10 cellular contexts compared by ENCODE assay signal in the genomic region with DNA sequence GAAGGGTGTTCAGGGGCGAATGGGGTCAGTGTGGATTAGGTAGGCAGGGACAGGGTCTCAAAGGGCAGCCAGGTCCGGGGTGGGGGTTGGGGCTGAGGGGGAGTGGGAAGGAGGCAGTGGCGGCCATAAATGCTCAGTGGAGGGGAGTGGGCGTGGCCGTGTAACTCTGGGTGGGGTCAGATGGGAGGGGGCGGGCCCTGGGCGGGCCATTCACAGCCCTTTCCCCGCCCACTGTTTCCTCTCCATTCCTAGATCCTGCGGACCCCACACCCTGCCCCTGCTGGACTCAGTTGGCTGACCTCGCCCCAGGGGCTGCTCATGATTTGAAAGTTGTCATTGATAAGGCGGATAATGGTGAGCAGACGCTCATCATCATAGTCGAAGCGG. TPM values are rescaled to one million over a fixed set of nuclear protein-coding genes. Genes with fewer than 3 reads are reported as not detected.
A peak's percentile ranks its signal among the peaks of the same experiment; 100 is the strongest.
DNase-seq lines count a peak whose midpoint lies in the region; ATAC-seq and TF ChIP-seq lines count a peak whose summit lies in the region.
"Not testable (repeated sequence)": the region's sequence is repeated elsewhere in the genome, so short reads cannot be mapped to it uniquely, and the experiment has no call there.
"Had no signal": no experiment of that assay in that cellular context is flagged by ENCODE, and none has a peak within 500 bp of the region (broad histone marks: within the 10 kb centered on the region; RNA-seq: fewer than 3 reads in every experiment).

No MANE protein-coding gene starts in this region.

- peaks cover 12 to 46% (median 28%) of the 10 kb centered on the region in 4 donors for H3K4me1 Mint-ChIP-seq in CD4-positive, alpha-beta memory T cell
- H3K4me1 Mint-ChIP-seq in activated CD4-positive, alpha-beta T cell treated with anti-CD3 and anti-CD28 coated beads for 36 hours: peaks cover 19% of the 10 kb centered on the region
- H3K4me1 Mint-ChIP-seq in activated T-helper 17 cell treated with anti-CD3 and anti-CD28 coated beads, Interleukin-2, amount 50 U/mL, for 72 hours: peaks cover 14% of the 10 kb centered on the region
- H3K4me1 Mint-ChIP-seq in central memory CD8-positive, alpha-beta T cell: peaks cover 47% of the 10 kb centered on the region
- H3K4me1 Mint-ChIP-seq in naive thymus-derived CD8-positive, alpha-beta T cell: peaks cover 20 to 49% (median 42%) of the 10 kb centered on the region in 4 donors
- H3K4me1 Mint-ChIP-seq in stimulated activated effector memory CD8-positive, alpha-beta T cell treated with anti-CD3 and anti-CD28 coated beads, Interleukin-12 subunit alpha, Interleukin-12 subunit beta, amount 100 ng/mL, for 72 hours: peaks cover 43% of the 10 kb centered on the region

- not testable (repeated sequence) for H3K9me3 ChIP-seq in CD4-positive, alpha-beta memory T cell (ENCODE audit: control insufficient read depth in 1 of 2, low read length in 2 of 2)

- TF ChIP-seq CTCF in HL-60 (IDR thresholded peaks at IDR 0.05; ENCODE audit: insufficient read depth, low read length): not testable (repeated sequence)

- CTCF ChIA-PET in CD4-positive, alpha-beta memory T cell (lab: Charles Lee; ENCODE audit: partially characterized antibody); activated CD4-positive, alpha-beta T cell treated with anti-CD3 and anti-CD28 coated beads for 36 hours (lab: Charles Lee): not testable (repeated sequence)

- H3K4me3 Mint-ChIP-seq in CD4-positive, alpha-beta memory T cell: peak overlapping the region in 7 of 8 donors; percentile 47 to 84 (median 70)
- not testable (repeated sequence) for H3K4me3 Mint-ChIP-seq in activated CD4-positive, alpha-beta T cell treated with anti-CD3 and anti-CD28 coated beads for 36 hours; activated T-helper 17 cell treated with anti-CD3 and anti-CD28 coated beads, Interleukin-2, amount 50 U/mL, for 72 hours
- peak overlapping the region; percentile 52 for H3K4me3 Mint-ChIP-seq in central memory CD8-positive, alpha-beta T cell
- peak overlapping the region; percentile 21 to 77 (median 52) for H3K4me3 Mint-ChIP-seq in naive thymus-derived CD8-positive, alpha-beta T cell
- H3K4me3 Mint-ChIP-seq in stimulated activated effector memory CD8-positive, alpha-beta T cell treated with anti-CD3 and anti-CD28 coated beads, Interleukin-12 subunit alpha, Interleukin-12 subunit beta, amount 100 ng/mL, for 72 hours: peak overlapping the region; percentile 9

- H3K9me3 Mint-ChIP-seq in CD4-positive, alpha-beta memory T cell; activated CD4-positive, alpha-beta T cell treated with anti-CD3 and anti-CD28 coated beads for 36 hours (ENCODE audit: low read depth); activated T-helper 17 cell treated with anti-CD3 and anti-CD28 coated beads, Interleukin-2, amount 50 U/mL, for 72 hours; central memory CD8-positive, alpha-beta T cell; naive thymus-derived CD8-positive, alpha-beta T cell; stimulated activated effector memory CD8-positive, alpha-beta T cell treated with anti-CD3 and anti-CD28 coated beads, Interleukin-12 subunit alpha, Interleukin-12 subunit beta, amount 100 ng/mL, for 72 hours: not testable (repeated sequence)

- POLR2A ChIA-PET in CD4-positive, alpha-beta memory T cell (lab: Charles Lee; ENCODE audit: partially characterized antibody): interaction anchor here (0.7 to 1.4 kb wide), 3 partner anchors 76 to 163 kb away, joined by 3 read pairs; partner anchors contain the start of genes ACTMAP and NUMBL
- POLR2A ChIA-PET in activated CD4-positive, alpha-beta T cell treated with anti-CD3 and anti-CD28 coated beads for 36 hours (lab: Charles Lee): not testable (repeated sequence)
- POLR2A ChIA-PET in naive thymus-derived CD8-positive, alpha-beta T cell (lab: Charles Lee): interaction anchor here (1.0 to 1.9 kb wide), 4 partner anchors 9 to 294 kb away, joined by 3 to 5 read pairs (median 4); partner anchors contain the start of gene RAB4B

- not testable (repeated sequence) for H3K27me3 ChIP-seq in CD4-positive, alpha-beta memory T cell (ENCODE audit: insufficient read depth, low read length); HL-60 (ENCODE audit: insufficient read depth, poor library complexity, severe bottlenecking)

- not testable (repeated sequence) for ATAC-seq in activated CD4-positive, alpha-beta T cell treated with anti-CD3 and anti-CD28 coated beads for 36 hours; activated T-helper 17 cell treated with anti-CD3 and anti-CD28 coated beads, Interleukin-2, amount 50 U/mL, for 72 hours (replicated peaks); central memory CD8-positive, alpha-beta T cell (replicated peaks; ENCODE audit: extremely low read depth, poor library complexity, severe bottlenecking); stimulated activated effector memory CD8-positive, alpha-beta T cell treated with anti-CD3 and anti-CD28 coated beads, Interleukin-12 subunit alpha, Interleukin-12 subunit beta, amount 100 ng/mL, for 72 hours
- ATAC-seq in naive thymus-derived CD8-positive, alpha-beta T cell: peak in 1 of 2 donors; percentile 2

- not testable (repeated sequence) for DNase-seq in CD4-positive, alpha-beta memory T cell; HL-60 (ENCODE audit: low read depth in 1 of 2, low spot score in 1 of 2); activated CD4-positive, alpha-beta T cell treated with anti-CD3 and anti-CD28 coated beads for 36 hours; central memory CD8-positive, alpha-beta T cell (ENCODE audit: low spot score in 2 of 2); naive thymus-derived CD8-positive, alpha-beta T cell; stimulated activated effector memory CD8-positive, alpha-beta T cell treated with anti-CD3 and anti-CD28 coated beads, Interleukin-12 subunit alpha, Interleukin-12 subunit beta, amount 100 ng/mL, for 72 hours (ENCODE audit: low spot score in 2 of 2)

- not testable (repeated sequence) for H3K4me3 ChIP-seq in CD4-positive, alpha-beta memory T cell (ENCODE audit: low read length in 2 of 2); HL-60 (replicated peaks; ENCODE audit: insufficient read depth, low read length)

- not testable (repeated sequence) for H3K27me3 Mint-ChIP-seq in CD4-positive, alpha-beta memory T cell; activated CD4-positive, alpha-beta T cell treated with anti-CD3 and anti-CD28 coated beads for 36 hours; activated T-helper 17 cell treated with anti-CD3 and anti-CD28 coated beads, Interleukin-2, amount 50 U/mL, for 72 hours; central memory CD8-positive, alpha-beta T cell; naive thymus-derived CD8-positive, alpha-beta T cell

- H3K36me3 ChIP-seq in CD4-positive, alpha-beta memory T cell (ENCODE audit: insufficient read depth, low read length): not testable (repeated sequence)

- H3K36me3 Mint-ChIP-seq in CD4-positive, alpha-beta memory T cell; activated CD4-positive, alpha-beta T cell treated with anti-CD3 and anti-CD28 coated beads for 36 hours (ENCODE audit: low read depth); activated T-helper 17 cell treated with anti-CD3 and anti-CD28 coated beads, Interleukin-2, amount 50 U/mL, for 72 hours (ENCODE audit: low read depth); naive thymus-derived CD8-positive, alpha-beta T cell; stimulated activated effector memory CD8-positive, alpha-beta T cell treated with anti-CD3 and anti-CD28 coated beads, Interleukin-12 subunit alpha, Interleukin-12 subunit beta, amount 100 ng/mL, for 72 hours: not testable (repeated sequence)
- peaks cover 12% of the 10 kb centered on the region for H3K36me3 Mint-ChIP-seq in central memory CD8-positive, alpha-beta T cell (ENCODE audit: insufficient read depth)

- peak overlapping the region; percentile 65 to 99 (median 97) for H3K27ac Mint-ChIP-seq in CD4-positive, alpha-beta memory T cell
- H3K27ac Mint-ChIP-seq in activated CD4-positive, alpha-beta T cell treated with anti-CD3 and anti-CD28 coated beads for 36 hours: peak overlapping the region; percentile 23
- H3K27ac Mint-ChIP-seq in activated T-helper 17 cell treated with anti-CD3 and anti-CD28 coated beads, Interleukin-2, amount 50 U/mL, for 72 hours: peak overlapping the region; percentile 3
- peak overlapping the region; percentile 94 for H3K27ac Mint-ChIP-seq in central memory CD8-positive, alpha-beta T cell (ENCODE audit: low read depth)
- peak overlapping the region; percentile 84 to 99 (median 96) for H3K27ac Mint-ChIP-seq in naive thymus-derived CD8-positive, alpha-beta T cell
- H3K27ac Mint-ChIP-seq in stimulated activated effector memory CD8-positive, alpha-beta T cell treated with anti-CD3 and anti-CD28 coated beads, Interleukin-12 subunit alpha, Interleukin-12 subunit beta, amount 100 ng/mL, for 72 hours: peak overlapping the region; percentile 37

- H3K4me1 ChIP-seq in CD4-positive, alpha-beta memory T cell (ENCODE audit: insufficient read depth, low read length): peaks cover 21% of the 10 kb centered on the region

- H3K27ac ChIP-seq in CD4-positive, alpha-beta memory T cell (ENCODE audit: low read depth, low read length): peak overlapping the region; percentile 21
- 0 out of 2 replicates have a peak overlapping the region, but pooled peaks have one; percentile 35 for H3K27ac ChIP-seq in HL-60 (replicated peaks)

- intact Hi-C loops in CD4-positive, alpha-beta memory T cell (cut with micrococcal nuclease): loop anchor here (2.0 kb wide), 1 partner anchor 144 kb away; no protein-coding TSS in a partner anchor
- intact Hi-C loops in activated CD4-positive, alpha-beta T cell treated with anti-CD3 and anti-CD28 coated beads for 36 hours (cut with DNase I, micrococcal nuclease): not testable (repeated sequence)

RNA-seq across cellular contexts. Expression of gene CYP2A6, which starts 23.9 kb away (rescaled TPM):
- total RNA-seq in CD4-positive, alpha-beta memory T cell: under 1 TPM in 1 of 2 experiments, not detected in 1; 0.23 TPM
- polyA plus RNA-seq in CD4-positive, alpha-beta memory T cell: not detected
- total RNA-seq in activated CD4-positive, alpha-beta T cell treated with anti-CD3 and anti-CD28 coated beads for 36 hours: not detected
- total RNA-seq in activated T-helper 17 cell treated with anti-CD3 and anti-CD28 coated beads, Interleukin-2, amount 50 U/mL, for 72 hours: not detected
- total RNA-seq in naive thymus-derived CD8-positive, alpha-beta T cell: not detected
- polyA plus RNA-seq in naive thymus-derived CD8-positive, alpha-beta T cell: not detected
- total RNA-seq: H4, PC-3 had no signal
- polyA plus RNA-seq: IgD-negative memory B cell had no signal

RNA-seq across cellular contexts. Expression of gene EGLN2, which starts 27.3 kb away (rescaled TPM):
- 100 to 1,000 TPM; 203 to 219 TPM for total RNA-seq in CD4-positive, alpha-beta memory T cell
- 100 to 1,000 TPM; 141 to 207 TPM for polyA plus RNA-seq in CD4-positive, alpha-beta memory T cell
- total RNA-seq in activated CD4-positive, alpha-beta T cell treated with anti-CD3 and anti-CD28 coated beads for 36 hours: 10 to 100 TPM; 85.6 to 86.6 TPM
- total RNA-seq in activated T-helper 17 cell treated with anti-CD3 and anti-CD28 coated beads, Interleukin-2, amount 50 U/mL, for 72 hours: 10 to 100 TPM; 78.1 to 86.8 TPM
- total RNA-seq in naive thymus-derived CD8-positive, alpha-beta T cell: 100 to 1,000 TPM; 233 to 243 TPM
- polyA plus RNA-seq in naive thymus-derived CD8-positive, alpha-beta T cell: 100 to 1,000 TPM; 104 to 214 (median 153) TPM

RNA-seq across cellular contexts. Expression of gene RAB4B, which starts 48.3 kb away (rescaled TPM):
- 10 to 100 TPM; 53.5 to 55.0 TPM for total RNA-seq in CD4-positive, alpha-beta memory T cell
- 10 to 100 TPM; 67.3 to 69.8 TPM for polyA plus RNA-seq in CD4-positive, alpha-beta memory T cell
- 10 to 100 TPM; 26.4 to 33.7 TPM for total RNA-seq in activated CD4-positive, alpha-beta T cell treated with anti-CD3 and anti-CD28 coated beads for 36 hours
- 10 to 100 TPM; 29.0 to 31.3 TPM for total RNA-seq in activated T-helper 17 cell treated with anti-CD3 and anti-CD28 coated beads, Interleukin-2, amount 50 U/mL, for 72 hours
- total RNA-seq in naive thymus-derived CD8-positive, alpha-beta T cell: 10 to 100 TPM; 47.3 to 48.6 TPM
- polyA plus RNA-seq in naive thymus-derived CD8-positive, alpha-beta T cell: 10 to 100 TPM; 76.4 to 87.2 (median 87.1) TPM

RNA-seq across cellular contexts. Expression of gene MIA, which starts 51.0 kb away (rescaled TPM):
- total RNA-seq in CD4-positive, alpha-beta memory T cell: 10 to 100 TPM; 11.2 to 11.4 TPM
- polyA plus RNA-seq in CD4-positive, alpha-beta memory T cell: not detected
- under 1 TPM in 1 of 2 experiments, not detected in 1; 0.57 TPM for total RNA-seq in activated CD4-positive, alpha-beta T cell treated with anti-CD3 and anti-CD28 coated beads for 36 hours
- 1 to 10 TPM in 1 of 2 donors, not detected in 1; 5.7 TPM for total RNA-seq in activated T-helper 17 cell treated with anti-CD3 and anti-CD28 coated beads, Interleukin-2, amount 50 U/mL, for 72 hours
- 1 to 10 TPM in 1 of 2 experiments, not detected in 1; 2.2 TPM for total RNA-seq in naive thymus-derived CD8-positive, alpha-beta T cell
- polyA plus RNA-seq in naive thymus-derived CD8-positive, alpha-beta T cell: not detected
- total RNA-seq: PC-3 had no signal
- polyA plus RNA-seq: IgD-negative memory B cell had no signal

RNA-seq across cellular contexts. Expression of gene CYP2A7, which starts 55.7 kb away (rescaled TPM):
- total RNA-seq in CD4-positive, alpha-beta memory T cell: not detected
- polyA plus RNA-seq in CD4-positive, alpha-beta memory T cell: not detected
- total RNA-seq in activated CD4-positive, alpha-beta T cell treated with anti-CD3 and anti-CD28 coated beads for 36 hours: not detected
- total RNA-seq in activated T-helper 17 cell treated with anti-CD3 and anti-CD28 coated beads, Interleukin-2, amount 50 U/mL, for 72 hours: not detected
- not detected for total RNA-seq in naive thymus-derived CD8-positive, alpha-beta T cell
- not detected for polyA plus RNA-seq in naive thymus-derived CD8-positive, alpha-beta T cell
- total RNA-seq: H4, PC-3 had no signal
- polyA plus RNA-seq: IgD-negative memory B cell had no signal

Comparison
In these comparisons a context has a peak if more than half of its experiments do, and no peak if none do; other contexts are left out.
1. H3K27ac Mint-ChIP-seq: peak in every context shown above with its lines; median percentile 97 in CD4-positive, alpha-beta memory T cell; 96 in naive thymus-derived CD8-positive, alpha-beta T cell; 94 in central memory CD8-positive, alpha-beta T cell; 37 in stimulated activated effector memory CD8-positive, alpha-beta T cell treated with anti-CD3 and anti-CD28 coated beads, Interleukin-12 subunit alpha, Interleukin-12 subunit beta, amount 100 ng/mL, for 72 hours; 23 in activated CD4-positive, alpha-beta T cell treated with anti-CD3 and anti-CD28 coated beads for 36 hours; 3 in activated T-helper 17 cell treated with anti-CD3 and anti-CD28 coated beads, Interleukin-2, amount 50 U/mL, for 72 hours.